1 cellular context compared by ENCODE assay signal in the genomic region with DNA sequence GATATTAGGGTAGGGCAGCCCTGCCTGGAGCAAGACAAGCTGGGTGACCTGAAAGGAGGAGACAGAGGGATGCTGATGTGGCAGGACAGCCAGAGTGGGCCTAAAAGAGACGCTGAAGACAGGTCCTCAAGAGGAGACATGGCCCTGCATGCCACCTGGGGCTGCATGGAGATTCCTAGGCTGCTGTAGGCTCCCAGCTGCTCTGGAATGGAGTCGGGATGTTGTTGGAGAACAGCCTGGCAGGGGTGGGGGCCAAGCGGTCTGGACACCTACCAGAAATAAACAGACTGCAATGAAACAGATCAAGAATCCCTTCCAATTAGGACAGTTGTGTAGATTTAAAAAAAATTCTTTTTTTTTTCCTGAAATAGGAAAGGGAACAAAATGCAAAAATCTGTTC.
TF ChIP-seq lines count a peak whose summit lies in the region.

No MANE protein-coding gene starts in this region.

TF ChIP-seq in H1, 55 proteins besides CTCF, POLR2A, EP300 and RAD21 (continued from another document):
- TF ChIP-seq, protein P1, sequence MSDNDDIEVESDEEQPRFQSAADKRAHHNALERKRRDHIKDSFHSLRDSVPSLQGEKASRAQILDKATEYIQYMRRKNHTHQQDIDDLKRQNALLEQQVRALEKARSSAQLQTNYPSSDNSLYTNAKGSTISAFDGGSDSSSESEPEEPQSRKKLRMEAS (IDR thresholded peaks at IDR 0.05), result 0 out of 2 replicates have a peak, but pooled peaks have one; percentile 10
- TF ChIP-seq GTF2F1 (IDR thresholded peaks at IDR 0.05; ENCODE audit: borderline replicate concordance, low read depth, low read length) (no peak), SP2 (IDR thresholded peaks at IDR 0.05; ENCODE audit: low read length) (no peak), CHD1 (IDR thresholded peaks at IDR 0.05; ENCODE audit: low read depth, low read length) (no peak), CHD2 (IDR thresholded peaks at IDR 0.05; ENCODE audit: low read length) (no peak), ZNF274 (IDR thresholded peaks at IDR 0.05; ENCODE audit: borderline replicate concordance, extremely low read depth, low read length) (no peak)
- TF ChIP-seq, protein P2, sequence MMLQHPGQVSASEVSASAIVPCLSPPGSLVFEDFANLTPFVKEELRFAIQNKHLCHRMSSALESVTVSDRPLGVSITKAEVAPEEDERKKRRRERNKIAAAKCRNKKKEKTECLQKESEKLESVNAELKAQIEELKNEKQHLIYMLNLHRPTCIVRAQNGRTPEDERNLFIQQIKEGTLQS (IDR thresholded peaks at IDR 0.05; ENCODE audit: insufficient read depth, low read depth, low read length), result no peak
